8 cellular contexts compared by ENCODE assay signal in the genomic region with DNA sequence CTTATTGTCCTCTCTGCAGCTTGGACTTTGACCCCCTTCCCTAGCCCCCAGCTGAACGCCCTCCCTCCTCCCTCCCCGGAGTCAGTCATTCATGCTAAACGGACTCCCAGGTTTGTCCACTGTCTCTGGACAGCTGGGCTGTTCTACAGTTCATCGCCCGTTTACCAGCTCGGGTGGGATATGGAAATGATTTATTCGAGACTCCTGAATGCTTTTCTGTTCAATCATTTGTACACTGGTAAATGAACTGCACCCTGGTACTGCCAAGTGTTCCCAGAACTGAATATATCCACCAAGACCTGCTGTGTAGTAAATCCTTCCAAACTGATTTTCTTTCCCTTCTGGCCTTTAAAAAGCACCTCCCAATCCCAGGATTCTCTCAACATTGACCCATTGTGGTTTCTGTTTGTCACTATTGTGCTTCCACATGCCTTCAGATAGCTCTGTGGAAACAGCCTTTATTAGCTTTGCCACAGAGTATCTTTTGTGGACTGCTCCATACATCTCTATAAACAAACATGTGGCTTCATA. TPM values are rescaled to one million over a fixed set of nuclear protein-coding genes. Genes with fewer than 3 reads are reported as not detected.
A peak's percentile ranks its signal among the peaks of the same experiment; 100 is the strongest.
DNase-seq lines count a peak whose midpoint lies in the region; ATAC-seq and TF ChIP-seq lines count a peak whose summit lies in the region.

No MANE protein-coding gene starts in this region.

- H3K27me3 Mint-ChIP-seq in endodermal cell (ENCODE audit: insufficient read depth) (peaks cover 1% of the 10 kb centered on the region), natural killer cell (ENCODE audit: low read depth in 2 of 2) (peaks cover 4% of the 10 kb centered on the region in 2 donors)

- H3K9me3 Mint-ChIP-seq in endodermal cell (no peaks in the 10 kb centered on the region), natural killer cell (no peaks in the 10 kb centered on the region)

- DNase-seq in EH (ENCODE audit: low read depth) = peak; percentile 8
- no peak for DNase-seq in endodermal cell
- DNase-seq in natural killer cell = no peak
- DNase-seq in DMS153 treated with DMSO at 0.1 percent for 48 hours (lab: John Stamatoyannopoulos, UW; ENCODE audit: unreplicated experiment) = no peak
- no peak for DNase-seq in GOT3 (lab: John Stamatoyannopoulos, UW)

- no peak for TF ChIP-seq CTCF in OCI-LY3 (IDR thresholded peaks at IDR 0.05; ENCODE audit: low read depth, low read length)
- TF ChIP-seq CTCF in endodermal cell (conservative IDR thresholded peaks at IDR 0.05) = no peak
- no peak for TF ChIP-seq CTCF in natural killer cell (IDR thresholded peaks at IDR 0.05)

- peaks cover 33% of the 10 kb centered on the region for H3K79me2 ChIP-seq in OCI-LY3 (ENCODE audit: low read length)

- H3K9me3 ChIP-seq in OCI-LY3 (ENCODE audit: insufficient read depth, low read length) (no peaks in the 10 kb centered on the region), endodermal cell (ENCODE audit: control insufficient read depth, low read length) (no peaks in the 10 kb centered on the region)

- no peaks in the 10 kb centered on the region for H3K36me3 Mint-ChIP-seq in endodermal cell (ENCODE audit: low read depth)
- H3K36me3 Mint-ChIP-seq in natural killer cell = no peaks in the 10 kb centered on the region

- peaks cover 27% of the 10 kb centered on the region for H3K4me1 ChIP-seq in OCI-LY3 (ENCODE audit: low read length)
- H3K4me1 ChIP-seq in endodermal cell (ENCODE audit: control insufficient read depth, insufficient read depth, low read length) = peaks cover 6% of the 10 kb centered on the region

- H3K4me3 Mint-ChIP-seq in endodermal cell = peak overlapping the region; percentile 83
- H3K4me3 Mint-ChIP-seq in natural killer cell = peak overlapping the region; percentile 88

- WGBS in endodermal cell (ENCODE audit: insufficient coverage in 1 of 2, insufficient read length in 1 of 2), 2 experiments = 13 to 31% methylated on average over 4 to 7 of the region's 7 CpGs

- H3K9ac ChIP-seq in OCI-LY3 (ENCODE audit: low read length) (peak overlapping the region; percentile 82), endodermal cell (ENCODE audit: extremely low read depth, low read length, poor library complexity, severe bottlenecking) (peak overlapping the region; percentile 81)

- no peaks in the 10 kb centered on the region for H4K20me1 ChIP-seq in OCI-LY3 (ENCODE audit: insufficient read depth, low read length)

- peak overlapping the region; percentile 74 for H3K27ac Mint-ChIP-seq in endodermal cell
- H3K27ac Mint-ChIP-seq in natural killer cell = peak overlapping the region; percentile 72 to 93

- H3K4me1 Mint-ChIP-seq in endodermal cell = peaks cover 25% of the 10 kb centered on the region
- H3K4me1 Mint-ChIP-seq in natural killer cell = peaks cover 20 to 25% of the 10 kb centered on the region in 2 donors

- H3K36me3 ChIP-seq in OCI-LY3 (replicated peaks; ENCODE audit: low read depth, low read length) (no peaks in the 10 kb centered on the region), endodermal cell (ENCODE audit: control insufficient read depth, insufficient read depth, low read length) (no peaks in the 10 kb centered on the region)

- H3K4me3 ChIP-seq in OCI-LY3 (ENCODE audit: low read length) = peak overlapping the region; percentile 88
- H3K4me3 ChIP-seq in endodermal cell (ENCODE audit: low read length) = peak overlapping the region; percentile 98

- H3K27me3 ChIP-seq in OCI-LY3 (ENCODE audit: low read depth, low read length) (no peaks in the 10 kb centered on the region), endodermal cell (ENCODE audit: control insufficient read depth, insufficient read depth, low read length, poor library complexity, severe bottlenecking) (no peaks in the 10 kb centered on the region)

- H3K4me2 ChIP-seq in OCI-LY3 (ENCODE audit: low read length) = peak overlapping the region; percentile 84

- no peak for ATAC-seq in natural killer cell
- no peak for ATAC-seq in GM21447 (IDR thresholded peaks at IDR 0.05; ENCODE audit: unreplicated experiment)
- no peak for ATAC-seq in HG03135 (IDR thresholded peaks at IDR 0.05; ENCODE audit: unreplicated experiment)

- intact Hi-C loops in natural killer cell (cut with micrococcal nuclease) = loop anchor here (1.0 to 5.0 kb wide), 4 partner anchors 70 to 1126 kb away; partner anchors contain the start of gene ALG10B

- peak overlapping the region; percentile 78 for H2AFZ ChIP-seq in OCI-LY3 (ENCODE audit: low read depth, low read length)

- H3K27ac ChIP-seq in OCI-LY3 (ENCODE audit: low read length) = no peak overlapping the region
- peak overlapping the region; percentile 98 for H3K27ac ChIP-seq in endodermal cell (ENCODE audit: low read depth, low read length)

RNA-seq across cellular contexts. Expression of gene KIF21A, which starts 0.8 kb away (rescaled TPM):
- total RNA-seq in endodermal cell = 10 to 100 TPM; 32.3 to 35.3 TPM
- 81.1 TPM for polyA plus RNA-seq in endodermal cell (2013, experiment 1 of 2)
- polyA plus RNA-seq in endodermal cell (2013, experiment 2 of 2) = 68.3 TPM
- total RNA-seq in natural killer cell = 10 to 100 TPM; 11.5 to 31.6 (median 18.0) TPM
